ENCODE assay signal across 9 cellular contexts in the genomic region with DNA sequence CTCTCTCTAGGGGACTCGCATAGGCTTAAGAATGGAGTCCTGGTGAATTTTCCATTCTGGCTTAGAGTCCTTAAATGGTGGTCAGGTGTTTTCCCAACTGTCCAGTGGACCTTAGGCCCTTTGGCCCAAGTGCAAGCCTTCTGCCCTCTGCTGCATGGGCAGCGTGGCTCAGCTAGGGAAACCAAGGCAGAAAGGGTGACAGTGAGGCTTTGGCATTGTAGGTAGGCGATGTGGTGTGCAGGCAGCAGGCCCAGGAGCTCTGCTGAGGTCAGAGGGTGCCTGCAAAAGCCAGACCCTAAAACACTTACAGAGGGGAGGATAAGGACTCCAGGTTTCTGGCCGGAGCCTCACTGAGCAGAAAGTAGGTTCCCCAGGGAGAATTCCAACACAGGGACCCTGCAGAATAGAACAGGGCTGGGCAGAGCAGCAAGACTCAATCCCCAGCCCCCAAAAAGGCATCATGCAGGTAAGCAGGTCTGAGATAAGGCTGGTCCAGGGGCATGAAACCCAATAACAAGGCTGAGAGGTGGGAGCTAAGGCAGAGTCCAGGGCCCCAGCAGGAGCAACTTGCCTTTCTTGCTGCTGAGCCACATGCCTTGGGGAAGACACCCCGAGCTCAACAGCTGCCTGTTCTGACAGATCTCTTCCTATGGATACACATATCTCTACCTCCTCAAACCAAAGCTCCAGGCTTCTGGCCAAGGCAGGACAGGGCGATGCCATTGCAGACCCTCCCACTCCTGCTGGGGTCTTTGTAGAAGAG.
"Had no signal": no experiment of that assay in that cellular context is flagged by ENCODE, and none has a peak within 500 bp of the region (broad histone marks: within the 10 kb centered on the region; RNA-seq: fewer than 3 reads in every experiment).

No MANE protein-coding gene starts in this region.

- H3K27ac Mint-ChIP-seq: activated CD4-positive, alpha-beta T cell treated with anti-CD3 and anti-CD28 coated beads, Interleukin-2, amount 10 ng/mL, durations not matched to agents 7 days and 5 days; activated naive CD4-positive, alpha-beta T cell treated with anti-CD3 and anti-CD28 coated beads, Interleukin-2, amount 50 U/mL, for 24 hours had no signal

- H3K4me3 ChIP-seq: dorsolateral prefrontal cortex, tibial nerve had no signal

- H3K36me3 Mint-ChIP-seq: activated naive CD4-positive, alpha-beta T cell treated with anti-CD3 and anti-CD28 coated beads, Interleukin-2, amount 50 U/mL, for 24 hours had no signal

- H3K27me3 Mint-ChIP-seq: activated CD4-positive, alpha-beta T cell treated with anti-CD3 and anti-CD28 coated beads, Interleukin-2, amount 10 ng/mL, durations not matched to agents 7 days and 5 days had no signal

- H3K4me3 Mint-ChIP-seq: activated CD4-positive, alpha-beta T cell treated with anti-CD3 and anti-CD28 coated beads, Interleukin-2, amount 10 ng/mL, durations not matched to agents 7 days and 5 days; activated naive CD4-positive, alpha-beta T cell treated with anti-CD3 and anti-CD28 coated beads, Interleukin-2, amount 50 U/mL, for 24 hours; mesothelial cell of epicardium had no signal

- H3K4me1 Mint-ChIP-seq: activated naive CD4-positive, alpha-beta T cell treated with anti-CD3 and anti-CD28 coated beads, Interleukin-2, amount 50 U/mL, for 24 hours had no signal

- H3K9me3 ChIP-seq: tibial nerve had no signal

- H3K9me3 Mint-ChIP-seq: activated naive CD4-positive, alpha-beta T cell treated with anti-CD3 and anti-CD28 coated beads, Interleukin-2, amount 50 U/mL, for 24 hours; mesothelial cell of epicardium had no signal

- DNase-seq: activated CD4-positive, alpha-beta T cell treated with anti-CD3 and anti-CD28 coated beads, Interleukin-2, amount 10 ng/mL, durations not matched to agents 7 days and 5 days; activated CD8-positive, alpha-beta memory T cell treated with anti-CD3 and anti-CD28 coated beads for 24 hours; foreskin melanocyte; stimulated activated CD4-positive, alpha-beta T cell treated with anti-CD3 and anti-CD28 coated beads, Interleukin-2, amount 100 ng/mL, for 24 hours; stimulated activated naive CD4-positive, alpha-beta T cell had no signal

- H3K27me3 ChIP-seq: dorsolateral prefrontal cortex, tibial nerve had no signal
